Comparison of ENCODE assay signal across 1 cellular context in the genomic region with DNA sequence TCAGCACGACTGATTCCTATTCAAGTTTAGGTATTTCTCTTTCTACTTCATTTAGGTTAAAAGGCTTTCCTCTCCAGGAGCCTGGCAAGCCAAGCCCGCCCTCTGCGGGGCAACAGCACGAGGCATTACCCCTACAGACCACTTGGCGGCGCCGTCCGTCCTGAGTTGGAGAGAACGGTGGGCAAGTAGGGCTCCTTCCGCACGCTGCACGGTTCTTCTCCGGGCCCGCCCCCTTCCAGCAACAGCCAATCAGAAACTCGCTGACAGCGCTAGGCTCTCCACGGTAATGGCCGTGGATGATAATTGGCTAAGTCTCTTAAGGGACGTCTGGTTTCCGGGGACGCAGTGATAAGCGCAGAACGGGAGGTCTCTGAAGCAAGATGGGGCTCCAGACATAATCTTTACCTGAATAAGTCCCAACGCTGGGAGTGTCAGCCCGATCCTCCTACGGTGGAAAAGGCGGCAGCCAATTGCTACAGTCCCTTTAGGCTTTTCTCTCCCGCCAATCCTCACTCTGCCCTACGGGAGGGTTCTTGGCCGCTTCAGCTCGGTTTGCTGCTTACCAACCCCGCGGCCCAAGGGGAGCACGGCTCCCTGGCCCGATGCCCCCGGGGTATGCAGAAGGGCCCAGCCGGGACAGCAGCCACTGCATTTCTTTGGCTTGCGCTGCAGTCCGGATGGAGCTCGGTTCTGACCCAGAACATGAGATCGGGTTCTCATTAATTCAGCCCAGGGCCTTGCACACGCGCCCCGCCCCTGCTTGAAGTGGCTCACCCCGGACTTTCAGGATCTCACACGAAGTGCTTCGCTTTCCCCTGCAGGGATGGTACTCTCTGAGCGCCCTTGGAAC.
TF ChIP-seq lines count a peak whose summit lies in the region.

No MANE protein-coding gene starts in this region.

TF ChIP-seq in HepG2, 621 proteins besides CTCF, POLR2A, EP300 and RAD21 (continued from another document and continues in another):
- TF ChIP-seq, protein P1, sequence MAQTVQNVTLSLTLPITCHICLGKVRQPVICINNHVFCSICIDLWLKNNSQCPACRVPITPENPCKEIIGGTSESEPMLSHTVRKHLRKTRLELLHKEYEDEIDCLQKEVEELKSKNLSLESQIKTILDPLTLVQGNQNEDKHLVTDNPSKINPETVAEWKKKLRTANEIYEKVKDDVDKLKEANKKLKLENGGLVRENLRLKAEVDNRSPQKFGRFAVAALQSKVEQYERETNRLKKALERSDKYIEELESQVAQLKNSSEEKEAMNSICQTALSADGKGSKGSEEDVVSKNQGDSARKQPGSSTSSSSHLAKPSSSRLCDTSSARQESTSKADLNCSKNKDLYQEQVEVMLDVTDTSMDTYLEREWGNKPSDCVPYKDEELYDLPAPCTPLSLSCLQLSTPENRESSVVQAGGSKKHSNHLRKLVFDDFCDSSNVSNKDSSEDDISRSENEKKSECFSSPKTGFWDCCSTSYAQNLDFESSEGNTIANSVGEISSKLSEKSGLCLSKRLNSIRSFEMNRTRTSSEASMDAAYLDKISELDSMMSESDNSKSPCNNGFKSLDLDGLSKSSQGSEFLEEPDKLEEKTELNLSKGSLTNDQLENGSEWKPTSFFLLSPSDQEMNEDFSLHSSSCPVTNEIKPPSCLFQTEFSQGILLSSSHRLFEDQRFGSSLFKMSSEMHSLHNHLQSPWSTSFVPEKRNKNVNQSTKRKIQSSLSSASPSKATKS (CRISPR knock-in tag; IDR thresholded peaks at IDR 0.05), result no peak
- TF ChIP-seq NPAS2 (CRISPR knock-in tag; IDR thresholded peaks at IDR 0.05; ENCODE audit: borderline replicate concordance), result no peak
- TF ChIP-seq, protein P2, sequence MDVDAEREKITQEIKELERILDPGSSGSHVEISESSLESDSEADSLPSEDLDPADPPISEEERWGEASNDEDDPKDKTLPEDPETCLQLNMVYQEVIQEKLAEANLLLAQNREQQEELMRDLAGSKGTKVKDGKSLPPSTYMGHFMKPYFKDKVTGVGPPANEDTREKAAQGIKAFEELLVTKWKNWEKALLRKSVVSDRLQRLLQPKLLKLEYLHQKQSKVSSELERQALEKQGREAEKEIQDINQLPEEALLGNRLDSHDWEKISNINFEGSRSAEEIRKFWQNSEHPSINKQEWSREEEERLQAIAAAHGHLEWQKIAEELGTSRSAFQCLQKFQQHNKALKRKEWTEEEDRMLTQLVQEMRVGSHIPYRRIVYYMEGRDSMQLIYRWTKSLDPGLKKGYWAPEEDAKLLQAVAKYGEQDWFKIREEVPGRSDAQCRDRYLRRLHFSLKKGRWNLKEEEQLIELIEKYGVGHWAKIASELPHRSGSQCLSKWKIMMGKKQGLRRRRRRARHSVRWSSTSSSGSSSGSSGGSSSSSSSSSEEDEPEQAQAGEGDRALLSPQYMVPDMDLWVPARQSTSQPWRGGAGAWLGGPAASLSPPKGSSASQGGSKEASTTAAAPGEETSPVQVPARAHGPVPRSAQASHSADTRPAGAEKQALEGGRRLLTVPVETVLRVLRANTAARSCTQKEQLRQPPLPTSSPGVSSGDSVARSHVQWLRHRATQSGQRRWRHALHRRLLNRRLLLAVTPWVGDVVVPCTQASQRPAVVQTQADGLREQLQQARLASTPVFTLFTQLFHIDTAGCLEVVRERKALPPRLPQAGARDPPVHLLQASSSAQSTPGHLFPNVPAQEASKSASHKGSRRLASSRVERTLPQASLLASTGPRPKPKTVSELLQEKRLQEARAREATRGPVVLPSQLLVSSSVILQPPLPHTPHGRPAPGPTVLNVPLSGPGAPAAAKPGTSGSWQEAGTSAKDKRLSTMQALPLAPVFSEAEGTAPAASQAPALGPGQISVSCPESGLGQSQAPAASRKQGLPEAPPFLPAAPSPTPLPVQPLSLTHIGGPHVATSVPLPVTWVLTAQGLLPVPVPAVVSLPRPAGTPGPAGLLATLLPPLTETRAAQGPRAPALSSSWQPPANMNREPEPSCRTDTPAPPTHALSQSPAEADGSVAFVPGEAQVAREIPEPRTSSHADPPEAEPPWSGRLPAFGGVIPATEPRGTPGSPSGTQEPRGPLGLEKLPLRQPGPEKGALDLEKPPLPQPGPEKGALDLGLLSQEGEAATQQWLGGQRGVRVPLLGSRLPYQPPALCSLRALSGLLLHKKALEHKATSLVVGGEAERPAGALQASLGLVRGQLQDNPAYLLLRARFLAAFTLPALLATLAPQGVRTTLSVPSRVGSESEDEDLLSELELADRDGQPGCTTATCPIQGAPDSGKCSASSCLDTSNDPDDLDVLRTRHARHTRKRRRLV (CRISPR knock-in tag; IDR thresholded peaks at IDR 0.05), result no peak
- no peak for TF ChIP-seq ZNF446 (CRISPR knock-in tag; IDR thresholded peaks at IDR 0.05)
- peak; percentile 83 for TF ChIP-seq RXRB (CRISPR knock-in tag; IDR thresholded peaks at IDR 0.05; ENCODE audit: borderline replicate concordance)
- peak; percentile 99 for TF ChIP-seq ZNF574 (CRISPR knock-in tag; IDR thresholded peaks at IDR 0.05)
- peak; percentile 73; the same call in 1 of the 2 replicates for TF ChIP-seq THAP7 (CRISPR knock-in tag; IDR thresholded peaks at IDR 0.05)
- peak; percentile 35; the same call in 1 of the 2 replicates for TF ChIP-seq TFDP1 (CRISPR knock-in tag; IDR thresholded peaks at IDR 0.05; ENCODE audit: borderline replicate concordance)
- TF ChIP-seq ZNF597 (CRISPR knock-in tag; IDR thresholded peaks at IDR 0.05), result no peak
- TF ChIP-seq ZNF607 (CRISPR knock-in tag; IDR thresholded peaks at IDR 0.05; ENCODE audit: borderline replicate concordance), result peak; percentile 54; the same call in 1 of the 2 replicates
- peak; percentile 86 for TF ChIP-seq ZNF263 (CRISPR knock-in tag; IDR thresholded peaks at IDR 0.05)
- no peak for TF ChIP-seq NFE2L1 (CRISPR knock-in tag; IDR thresholded peaks at IDR 0.05; ENCODE audit: borderline replicate concordance)
- no peak for TF ChIP-seq RAD51 (IDR thresholded peaks at IDR 0.05; ENCODE audit: borderline replicate concordance)
- peak; percentile 74; the same call in 1 of the 2 replicates for TF ChIP-seq KLF11 (CRISPR knock-in tag; IDR thresholded peaks at IDR 0.05)
- TF ChIP-seq TRIM22 (IDR thresholded peaks at IDR 0.05), result no peak
- TF ChIP-seq RNF2 (conservative IDR thresholded peaks at IDR 0.05; ENCODE audit: low read depth), result peak; percentile 89; the same call in 1 of the 2 replicates
- TF ChIP-seq PHF20 (CRISPR knock-in tag; IDR thresholded peaks at IDR 0.05), result peak; percentile 74
- no peak for TF ChIP-seq ZFP36L1 (CRISPR knock-in tag; IDR thresholded peaks at IDR 0.05)
- TF ChIP-seq SETDB1 (CRISPR knock-in tag; IDR thresholded peaks at IDR 0.05; ENCODE audit: borderline replicate concordance), result 0 out of 2 replicates have a peak, but pooled peaks have one; percentile 64
- TF ChIP-seq, protein P3, sequence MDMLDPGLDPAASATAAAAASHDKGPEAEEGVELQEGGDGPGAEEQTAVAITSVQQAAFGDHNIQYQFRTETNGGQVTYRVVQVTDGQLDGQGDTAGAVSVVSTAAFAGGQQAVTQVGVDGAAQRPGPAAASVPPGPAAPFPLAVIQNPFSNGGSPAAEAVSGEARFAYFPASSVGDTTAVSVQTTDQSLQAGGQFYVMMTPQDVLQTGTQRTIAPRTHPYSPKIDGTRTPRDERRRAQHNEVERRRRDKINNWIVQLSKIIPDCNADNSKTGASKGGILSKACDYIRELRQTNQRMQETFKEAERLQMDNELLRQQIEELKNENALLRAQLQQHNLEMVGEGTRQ (IDR thresholded peaks at IDR 0.05; ENCODE audit: low read depth, low read length), result no peak
- TF ChIP-seq, protein P3 (CRISPR knock-in tag; IDR thresholded peaks at IDR 0.05; ENCODE audit: borderline replicate concordance), result peak; percentile 48; the same call in 1 of the 2 replicates
- no peak for TF ChIP-seq MTA3 (CRISPR knock-in tag; IDR thresholded peaks at IDR 0.05)
- peak; percentile 83; the same call in 1 of the 2 replicates for TF ChIP-seq ZNF343 (CRISPR knock-in tag; IDR thresholded peaks at IDR 0.05)
- no peak for TF ChIP-seq ZNF670 (CRISPR knock-in tag; IDR thresholded peaks at IDR 0.05; ENCODE audit: borderline replicate concordance)
- peak; percentile 48; the same call in 1 of the 2 replicates for TF ChIP-seq JUND (CRISPR knock-in tag; IDR thresholded peaks at IDR 0.05)
- TF ChIP-seq RARG (CRISPR knock-in tag; IDR thresholded peaks at IDR 0.05; ENCODE audit: low read depth), result 0 out of 2 replicates have a peak, but pooled peaks have one; percentile 14
- TF ChIP-seq KMT2B (CRISPR knock-in tag; IDR thresholded peaks at IDR 0.05), result 0 out of 2 replicates have a peak, but pooled peaks have one; percentile 50
- peak; percentile 71; the same call in 1 of the 2 replicates for TF ChIP-seq ZNF441 (CRISPR knock-in tag; IDR thresholded peaks at IDR 0.05; ENCODE audit: borderline replicate concordance)
- TF ChIP-seq HNRNPH1 (optimal IDR thresholded peaks at IDR 0.05; ENCODE audit: low read depth, low read length), result no peak
- TF ChIP-seq SPEN (CRISPR knock-in tag; IDR thresholded peaks at IDR 0.05; ENCODE audit: low read depth), result peak; percentile 82
- TF ChIP-seq TAF1 (CRISPR knock-in tag; IDR thresholded peaks at IDR 0.05), result peak; percentile 58
- TF ChIP-seq ZNF251 (CRISPR knock-in tag; IDR thresholded peaks at IDR 0.05), result no peak; the same call in 1 of the 2 replicates
- TF ChIP-seq NR2F2 (IDR thresholded peaks at IDR 0.05; ENCODE audit: borderline replicate concordance, low read depth), result no peak; the same call in 1 of the 2 replicates
- TF ChIP-seq BRCA1 (CRISPR knock-in tag; IDR thresholded peaks at IDR 0.05), result no peak; the same call in 1 of the 2 replicates
- TF ChIP-seq RFX1 (IDR thresholded peaks at IDR 0.05), result no peak
- TF ChIP-seq GTF3A (CRISPR knock-in tag; conservative IDR thresholded peaks at IDR 0.05), result 0 out of 2 replicates have a peak, but pooled peaks have one; percentile 11
- TF ChIP-seq SMC3 (IDR thresholded peaks at IDR 0.05; ENCODE audit: low read length), result peak; percentile 83
- peak; percentile 96 for TF ChIP-seq STAG1 (CRISPR knock-in tag; IDR thresholded peaks at IDR 0.05)
- TF ChIP-seq KLF16 (CRISPR knock-in tag; IDR thresholded peaks at IDR 0.05), result peak in 1 of 2 experiments; percentile 90; a peak in 2 of 4 replicates
- TF ChIP-seq, protein P4, sequence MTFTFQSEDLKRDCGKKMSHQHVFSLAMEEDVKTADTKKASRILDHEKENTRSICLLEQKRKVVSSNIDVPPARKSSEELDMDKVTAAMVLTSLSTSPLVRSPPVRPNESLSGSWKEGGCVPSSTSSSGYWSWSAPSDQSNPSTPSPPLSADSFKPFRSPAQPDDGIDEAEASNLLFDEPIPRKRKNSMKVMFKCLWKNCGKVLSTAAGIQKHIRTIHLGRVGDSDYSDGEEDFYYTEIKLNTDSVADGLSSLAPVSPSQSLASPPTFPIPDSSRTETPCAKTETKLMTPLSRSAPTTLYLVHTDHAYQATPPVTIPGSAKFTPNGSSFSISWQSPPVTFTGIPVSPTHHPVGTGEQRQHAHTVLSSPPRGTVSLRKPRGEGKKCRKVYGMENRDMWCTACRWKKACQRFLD (CRISPR knock-in tag; IDR thresholded peaks at IDR 0.05; ENCODE audit: borderline replicate concordance), result peak; percentile 24; the same call in 1 of the 2 replicates
